Comparison of ENCODE assay signal across 18 cellular contexts in the genomic region with DNA sequence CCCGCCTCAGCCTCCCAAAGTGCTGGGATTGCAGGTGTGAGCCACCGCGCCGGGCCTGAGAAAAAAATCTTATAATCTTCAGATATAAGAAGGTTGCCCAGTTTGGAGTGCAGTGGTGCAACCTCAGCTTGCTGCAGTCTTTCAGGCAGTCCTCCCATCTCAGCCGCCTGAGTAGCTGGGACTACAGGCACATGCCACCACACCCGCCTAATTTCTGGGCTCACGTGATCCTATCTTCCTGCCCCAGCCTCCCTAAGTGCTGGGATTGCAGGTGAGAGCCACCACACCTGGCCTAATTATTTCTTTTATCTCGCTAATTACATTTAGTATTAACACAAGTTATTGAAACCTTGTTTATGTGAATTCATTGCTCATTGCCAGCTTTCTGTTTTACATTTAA. TPM values are rescaled to one million over a fixed set of nuclear protein-coding genes. Genes with fewer than 3 reads are reported as not detected.
A peak's percentile ranks its signal among the peaks of the same experiment; 100 is the strongest.
DNase-seq lines count a peak whose midpoint lies in the region; ATAC-seq and TF ChIP-seq lines count a peak whose summit lies in the region.
"Had no signal": no experiment of that assay in that cellular context is flagged by ENCODE, and none has a peak within 500 bp of the region (broad histone marks: within the 10 kb centered on the region; RNA-seq: fewer than 3 reads in every experiment).

No MANE protein-coding gene starts in this region.

- H3K9me3 Mint-ChIP-seq in activated T-cell treated with anti-CD3 and anti-CD28 coated beads, Interleukin-2, amount 50 U/mL, for 72 hours, result peaks cover 4 to 6% of the 10 kb centered on the region in 2 donors
- peaks cover 39% of the 10 kb centered on the region for H3K9me3 Mint-ChIP-seq in endodermal cell

- peaks cover 24 to 62% of the 10 kb centered on the region in 2 donors for H3K36me3 Mint-ChIP-seq in activated T-cell treated with anti-CD3 and anti-CD28 coated beads, Interleukin-2, amount 50 U/mL, for 72 hours (ENCODE audit: insufficient read depth in 2 of 2)
- H3K36me3 Mint-ChIP-seq in endodermal cell (ENCODE audit: low read depth), result peaks cover 79% of the 10 kb centered on the region

- intact Hi-C loops in PC-9 (cut with micrococcal nuclease; ENCODE audit: unreplicated experiment), result no loop called here

- WGBS in endodermal cell (ENCODE audit: insufficient coverage in 1 of 2, insufficient read length in 1 of 2), 2 experiments, result 91 to 98% methylated on average over 7 to 8 of the region's 8 CpGs
- WGBS in smooth muscle cell (ENCODE audit: low lambda C conversion rate), result 90% methylated on average over 8 of the region's 8 CpGs

- H4K20me1 ChIP-seq in PC-9 (ENCODE audit: insufficient read depth) (no peaks in the 10 kb centered on the region; the same call in 1 of the 2 replicates), smooth muscle cell (ENCODE audit: low read depth) (peaks cover 97% of the 10 kb centered on the region)

- no TSS peak for BruUV-seq in PC-9 (replicated peaks; lab: Mats Ljungman, UMichigan)

- H3K27ac ChIP-seq in PC-9, result 0 out of 2 replicates have a peak overlapping the region, but pooled peaks have one; percentile 2
- no peak overlapping the region for H3K27ac ChIP-seq in endodermal cell (ENCODE audit: low read depth, low read length)
- H3K27ac ChIP-seq in smooth muscle cell (ENCODE audit: low read depth), result peak overlapping the region; percentile 40
- H3K27ac ChIP-seq: KMS-11 had no signal

- H3K9me2 ChIP-seq in PC-9 (ENCODE audit: insufficient read depth), result no peaks in the 10 kb centered on the region

- H3K27me3 Mint-ChIP-seq in activated T-cell treated with anti-CD3 and anti-CD28 coated beads, Interleukin-2, amount 50 U/mL, for 72 hours (ENCODE audit: low read depth), result no peaks in the 10 kb centered on the region
- H3K27me3 Mint-ChIP-seq in endodermal cell (ENCODE audit: insufficient read depth), result no peaks in the 10 kb centered on the region

- no peak for DNase-seq in activated T-cell treated with anti-CD3 and anti-CD28 coated beads, Interleukin-2, amount 50 U/mL, for 72 hours
- no peak for DNase-seq in activated T-cell treated with anti-CD3 and anti-CD28 coated beads, Interleukin-2, amount 50 U/mL, for 48 hours
- DNase-seq in PC-9 (no peak), endodermal cell (no peak), smooth muscle cell (lab: John Stamatoyannopoulos, UW; ENCODE audit: unreplicated experiment) (no peak)
- DNase-seq in NK-92 treated with Interleukin-12 subunit alpha and Interleukin-12 subunit beta, amount 100 ng/mL, for 24 hours (lab: John Stamatoyannopoulos, UW), result no peak
- DNase-seq: BE2C; CD8-positive, alpha-beta T cell; HFFc6; MV-4-11; NCI-H187; NCI-H226; NCI-H524; NCI-H82; RPMI8226; SIG-M5 had no signal

- peaks cover 12% of the 10 kb centered on the region; the same call in 1 of the 2 replicates for H3F3A ChIP-seq in PC-9 (ENCODE audit: insufficient read depth, low read depth)
- H3F3A ChIP-seq in smooth muscle cell (ENCODE audit: low read depth), result no peaks in the 10 kb centered on the region

- H3K4me3 ChIP-seq in PC-9, result no peak overlapping the region
- H3K4me3 ChIP-seq in endodermal cell (ENCODE audit: low read length), result no peak overlapping the region
- H3K4me3 ChIP-seq in smooth muscle cell, result no peak overlapping the region

- H3K9me3 ChIP-seq in PC-9 (ENCODE audit: insufficient read depth, low read depth) (peaks cover 21% of the 10 kb centered on the region), endodermal cell (ENCODE audit: control insufficient read depth, low read length) (peaks cover 65% of the 10 kb centered on the region), smooth muscle cell (replicated peaks; ENCODE audit: low read depth) (no peaks in the 10 kb centered on the region)

- no peak for ATAC-seq in activated T-cell treated with anti-CD3 and anti-CD28 coated beads, Interleukin-2, amount 50 U/mL, for 72 hours (replicated peaks in 1 of 2)
- no peak for ATAC-seq in GM21515 (IDR thresholded peaks at IDR 0.05; ENCODE audit: unreplicated experiment)
- ATAC-seq: CD8-positive, alpha-beta T cell had no signal

- H3K9ac ChIP-seq in endodermal cell (ENCODE audit: extremely low read depth, low read length, poor library complexity, severe bottlenecking) (no peak overlapping the region), smooth muscle cell (ENCODE audit: low read depth) (no peak overlapping the region)
- H3K9ac ChIP-seq: KMS-11 had no signal

- peaks cover 70% of the 10 kb centered on the region for H3K4me1 Mint-ChIP-seq in activated T-cell treated with anti-CD3 and anti-CD28 coated beads, Interleukin-2, amount 50 U/mL, for 72 hours (ENCODE audit: low read depth)
- no peaks in the 10 kb centered on the region for H3K4me1 Mint-ChIP-seq in endodermal cell

- H3K4me1 ChIP-seq in PC-9 (replicated peaks; ENCODE audit: insufficient read depth), result no peaks in the 10 kb centered on the region
- H3K4me1 ChIP-seq in endodermal cell (ENCODE audit: control insufficient read depth, insufficient read depth, low read length), result no peaks in the 10 kb centered on the region
- H3K4me1 ChIP-seq in smooth muscle cell (ENCODE audit: low read depth), result peaks cover 4% of the 10 kb centered on the region

- H3K36me3 ChIP-seq in PC-9 (ENCODE audit: low read depth), result peaks cover 39% of the 10 kb centered on the region
- H3K36me3 ChIP-seq in endodermal cell (ENCODE audit: control insufficient read depth, insufficient read depth, low read length), result peaks cover 71% of the 10 kb centered on the region
- H3K36me3 ChIP-seq in smooth muscle cell (ENCODE audit: low read depth), result no peaks in the 10 kb centered on the region

- no peak overlapping the region for H3K4me2 ChIP-seq in PC-9
- H3K4me2 ChIP-seq in smooth muscle cell, result no peak overlapping the region
- H3K4me2 ChIP-seq: KMS-11 had no signal

- TF ChIP-seq CTCF in PC-9 (conservative IDR thresholded peaks at IDR 0.05), result no peak
- TF ChIP-seq CTCF in endodermal cell (conservative IDR thresholded peaks at IDR 0.05), result no peak
- no peak for TF ChIP-seq CTCF in smooth muscle cell (IDR thresholded peaks at IDR 0.05; ENCODE audit: borderline replicate concordance, insufficient read depth, poor library complexity, severe bottlenecking)

- CTCF ChIA-PET in PC-9 (lab: Charles Lee), result no interaction called here

- no peak overlapping the region for H3K4me3 Mint-ChIP-seq in activated T-cell treated with anti-CD3 and anti-CD28 coated beads, Interleukin-2, amount 50 U/mL, for 72 hours
- no peak overlapping the region for H3K4me3 Mint-ChIP-seq in endodermal cell
- H3K4me3 Mint-ChIP-seq: CD8-positive, alpha-beta T cell; HFFc6 had no signal

- no peak overlapping the region for H2AFZ ChIP-seq in PC-9
- H2AFZ ChIP-seq in smooth muscle cell (ENCODE audit: low read depth), result no peak overlapping the region

- H3K27ac Mint-ChIP-seq in activated T-cell treated with anti-CD3 and anti-CD28 coated beads, Interleukin-2, amount 50 U/mL, for 72 hours, result peak overlapping the region; percentile 31
- peak overlapping the region; percentile 1 for H3K27ac Mint-ChIP-seq in endodermal cell
- H3K27ac Mint-ChIP-seq: CD8-positive, alpha-beta T cell; HFFc6 had no signal

- H3K27me3 ChIP-seq in PC-9 (ENCODE audit: insufficient read depth, low read depth) (no peaks in the 10 kb centered on the region), endodermal cell (ENCODE audit: control insufficient read depth, insufficient read depth, low read length, poor library complexity, severe bottlenecking) (no peaks in the 10 kb centered on the region), smooth muscle cell (ENCODE audit: low read depth) (no peaks in the 10 kb centered on the region)
- H3K27me3 ChIP-seq: BE2C had no signal

- POLR2A ChIA-PET in PC-9 (lab: Charles Lee; ENCODE audit: unreplicated experiment), result no interaction called here

- H3K79me2 ChIP-seq in PC-9 (ENCODE audit: low read depth) (peaks cover 90% of the 10 kb centered on the region), smooth muscle cell (ENCODE audit: low read depth) (peaks cover 90% of the 10 kb centered on the region)

RNA-seq across cellular contexts. Expression of gene PAK2, which starts 13.5 kb away (rescaled TPM):
- total RNA-seq in activated T-cell treated with anti-CD3 and anti-CD28 coated beads, Interleukin-2, amount 50 U/mL, for 72 hours, result 100 to 1,000 TPM in 1 of 2 donors, 10 to 100 TPM in 1; 99.9 to 109 TPM
- total RNA-seq in PC-9 (2021) (78.6 and 113 TPM in 2 replicates), endodermal cell (10 to 100 TPM; 58.7 to 76.6 TPM), smooth muscle cell (48.4 and 98.4 TPM in 2 replicates)
- polyA plus RNA-seq in endodermal cell (2013, experiment 1 of 2), result 68.8 TPM
- polyA plus RNA-seq in endodermal cell (2013, experiment 2 of 2), result 63.1 TPM
- 20.6 and 22.1 TPM in 2 replicates for polyA plus RNA-seq in smooth muscle cell

RNA-seq across cellular contexts. Expression of gene PIGX, which starts 41.0 kb away (rescaled TPM):
- total RNA-seq in activated T-cell treated with anti-CD3 and anti-CD28 coated beads, Interleukin-2, amount 50 U/mL, for 72 hours, result 10 to 100 TPM; 72.7 to 81.6 TPM
- 47.6 and 52.9 TPM in 2 replicates for total RNA-seq in PC-9 (2021)
- 10 to 100 TPM; 21.8 to 33.3 TPM for total RNA-seq in endodermal cell
- polyA plus RNA-seq in endodermal cell (2013, experiment 1 of 2), result 27.3 TPM
- polyA plus RNA-seq in endodermal cell (2013, experiment 2 of 2), result 25.6 TPM
- 27.6 and 54.1 TPM in 2 replicates for total RNA-seq in smooth muscle cell
- polyA plus RNA-seq in smooth muscle cell, result 34.6 and 44.5 TPM in 2 replicates

RNA-seq across cellular contexts. Expression of gene CEP19, which starts 41.2 kb away (rescaled TPM):
- total RNA-seq in activated T-cell treated with anti-CD3 and anti-CD28 coated beads, Interleukin-2, amount 50 U/mL, for 72 hours, result 1 to 10 TPM; 5.3 to 5.9 TPM
- 3.4 and 5.5 TPM in 2 replicates for total RNA-seq in PC-9 (2021)
- total RNA-seq in endodermal cell, result 1 to 10 TPM; 3.1 to 4.5 TPM
- 4.5 TPM for polyA plus RNA-seq in endodermal cell (2013, experiment 1 of 2)
- polyA plus RNA-seq in endodermal cell (2013, experiment 2 of 2), result 4.3 TPM
- 0.63 and 4.6 TPM in 2 replicates for total RNA-seq in smooth muscle cell
- polyA plus RNA-seq in smooth muscle cell, result 4.4 and 6.5 TPM in 2 replicates
